In the genomic region with DNA sequence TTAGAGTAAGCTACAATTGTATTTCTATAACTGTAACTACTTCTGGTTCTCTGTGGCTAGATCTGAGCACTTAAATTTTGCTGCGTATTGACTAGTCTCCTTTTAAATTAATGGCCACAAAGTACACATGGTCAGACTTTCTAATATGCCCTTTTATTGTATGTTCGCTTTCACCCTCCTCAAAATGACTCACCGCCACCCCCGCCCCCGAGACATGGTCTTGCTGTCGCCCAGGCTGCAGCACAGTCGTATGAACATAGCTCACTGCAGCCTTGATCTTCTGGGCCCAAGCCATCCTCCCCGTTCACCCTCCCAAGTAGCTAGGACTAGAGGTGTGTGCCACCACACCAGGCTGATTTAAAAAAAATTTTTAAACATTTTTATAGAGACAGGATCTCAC, we compare ENCODE assay signal across 24 cellular contexts. TPM values are rescaled to one million over a fixed set of nuclear protein-coding genes. Genes with fewer than 3 reads are reported as not detected.
DNase-seq lines count a peak whose midpoint lies in the region; ATAC-seq, FAIRE-seq and TF ChIP-seq lines count a peak whose summit lies in the region.
"Had no signal": no experiment of that assay in that cellular context is flagged by ENCODE, and none has a peak within 500 bp of the region (broad histone marks: within the 10 kb centered on the region; RNA-seq: fewer than 3 reads in every experiment).

No MANE protein-coding gene starts in this region.

- no peak for FAIRE-seq in GM12892 (lab: Jason Lieb, UNC)
- FAIRE-seq: H1, TTC549 had no signal

- peaks cover 22% of the 10 kb centered on the region for H3K4me1 Mint-ChIP-seq in activated CD4-positive, alpha-beta T cell treated with anti-CD3 and anti-CD28 coated beads for 36 hours

- no peak for TF ChIP-seq POLR2A in body of pancreas (IDR thresholded peaks at IDR 0.05)
- no peak for TF ChIP-seq POLR2A in GM12892 (IDR thresholded peaks at IDR 0.05; ENCODE audit: low read depth, low read length)

- H2BK120ac ChIP-seq in neuronal stem cell (ENCODE audit: low read depth, low read length), result no peak overlapping the region

- CTCF ChIA-PET in activated CD4-positive, alpha-beta T cell treated with anti-CD3 and anti-CD28 coated beads for 36 hours (lab: Charles Lee), result no interaction called here

- no peak overlapping the region for H3K27ac Mint-ChIP-seq in activated CD4-positive, alpha-beta T cell treated with anti-CD3 and anti-CD28 coated beads for 36 hours
- H3K27ac Mint-ChIP-seq: activated naive CD8-positive, alpha-beta T cell treated with anti-CD3 and anti-CD28 coated beads, Interleukin-2, amount 10 ng/mL, durations not matched to agents 7 days and 5 days had no signal

- no peaks in the 10 kb centered on the region for H3K27me3 ChIP-seq in DOHH2 (ENCODE audit: control insufficient read depth, low read length)
- H3K27me3 ChIP-seq in body of pancreas, result no peaks in the 10 kb centered on the region
- no peaks in the 10 kb centered on the region for H3K27me3 ChIP-seq in neuronal stem cell (ENCODE audit: control insufficient read depth in 3 of 3, insufficient read depth in 3 of 3, low read depth in 1 of 3, low read length in 3 of 3)
- H3K27me3 ChIP-seq: gastroesophageal sphincter had no signal

- 81 to 92% methylated on average over 8 of the region's 8 CpGs for WGBS in body of pancreas, 2 donors
- no CpG with 5 or more reads among the region's 8 CpGs for WGBS in neuronal stem cell (ENCODE audit: extremely low coverage in 2 of 2, insufficient read length in 2 of 2, insufficient replicate concordance in 1 of 2), 2 donors

- no peak overlapping the region for H3K14ac ChIP-seq in neuronal stem cell (ENCODE audit: low read length)

- H3K79me1 ChIP-seq in neuronal stem cell (ENCODE audit: low read depth, low read length), result no peaks in the 10 kb centered on the region

- H3K9me3 ChIP-seq in DOHH2 (ENCODE audit: control insufficient read depth, insufficient read depth, low read length) (no peaks in the 10 kb centered on the region), body of pancreas (no peaks in the 10 kb centered on the region), neuronal stem cell (replicated peaks in 1 of 2; ENCODE audit: control insufficient read depth in 2 of 2, insufficient read depth in 1 of 2, low read depth in 1 of 2, low read length in 2 of 2) (no peaks in the 10 kb centered on the region)
- H3K9me3 ChIP-seq: gastroesophageal sphincter, thoracic aorta had no signal

- no peak for TF ChIP-seq CTCF in DOHH2 (IDR thresholded peaks at IDR 0.05; ENCODE audit: low read depth, low read length, poor library complexity, severe bottlenecking)
- TF ChIP-seq CTCF in body of pancreas (IDR thresholded peaks at IDR 0.05), result no peak

- H4K20me1 ChIP-seq in DOHH2 (ENCODE audit: control insufficient read depth, insufficient read depth, low read depth, low read length), result no peaks in the 10 kb centered on the region

- H3K36me3 Mint-ChIP-seq in activated CD4-positive, alpha-beta T cell treated with anti-CD3 and anti-CD28 coated beads for 36 hours (ENCODE audit: low read depth), result peaks cover 27% of the 10 kb centered on the region

- no peak overlapping the region for H4K8ac ChIP-seq in neuronal stem cell (ENCODE audit: low read depth, low read length)

- POLR2A ChIA-PET in activated CD4-positive, alpha-beta T cell treated with anti-CD3 and anti-CD28 coated beads for 36 hours (lab: Charles Lee), result no interaction called here

- H4K91ac ChIP-seq in neuronal stem cell (ENCODE audit: low read depth, low read length, poor library complexity), result no peak overlapping the region

- H2BK5ac ChIP-seq in neuronal stem cell (ENCODE audit: low read length), result peak overlapping the region; percentile 24

- peak; percentile 42 for ATAC-seq in activated CD4-positive, alpha-beta T cell treated with anti-CD3 and anti-CD28 coated beads for 36 hours
- ATAC-seq in body of pancreas, result no peak
- no peak for ATAC-seq in GM18861 (IDR thresholded peaks at IDR 0.05; ENCODE audit: unreplicated experiment)
- ATAC-seq: gastroesophageal sphincter; naive thymus-derived CD4-positive, alpha-beta T cell had no signal

- H3K4me3 Mint-ChIP-seq in activated CD4-positive, alpha-beta T cell treated with anti-CD3 and anti-CD28 coated beads for 36 hours, result no peak overlapping the region
- H3K4me3 Mint-ChIP-seq: activated naive CD8-positive, alpha-beta T cell treated with anti-CD3 and anti-CD28 coated beads, Interleukin-2, amount 10 ng/mL, durations not matched to agents 7 days and 5 days; naive thymus-derived CD4-positive, alpha-beta T cell; stimulated activated effector memory CD8-positive, alpha-beta T cell treated with anti-CD3 and anti-CD28 coated beads, Interleukin-12 subunit alpha, Interleukin-12 subunit beta, amount 100 ng/mL, for 72 hours had no signal

- peaks cover 21% of the 10 kb centered on the region for H3K4me1 ChIP-seq in DOHH2 (ENCODE audit: control insufficient read depth, low read length)
- H3K4me1 ChIP-seq in body of pancreas, result peaks cover 80% of the 10 kb centered on the region
- H3K4me1 ChIP-seq in neuronal stem cell (ENCODE audit: control insufficient read depth in 2 of 2, insufficient read depth in 1 of 2, low read depth in 1 of 2, low read length in 2 of 2), result no peaks in the 10 kb centered on the region

- H3K4me2 ChIP-seq in DOHH2 (ENCODE audit: low read length) (peak overlapping the region; percentile 70; the same call in 1 of the 2 replicates), neuronal stem cell (ENCODE audit: insufficient read depth, low read length, poor library complexity, severe bottlenecking) (no peak overlapping the region)

- no peaks in the 10 kb centered on the region for H3F3A ChIP-seq in DOHH2 (ENCODE audit: control insufficient read depth, insufficient read depth)

- H3K79me2 ChIP-seq in DOHH2 (ENCODE audit: control insufficient read depth, low read length), result peaks cover 9% of the 10 kb centered on the region; the same call in 1 of the 2 replicates

- H2AK5ac ChIP-seq in neuronal stem cell (ENCODE audit: low read depth, low read length), result no peak overlapping the region

- H3K27ac ChIP-seq in DOHH2 (ENCODE audit: low read depth, low read length) (peak overlapping the region; percentile 48; the same call in 1 of the 2 replicates), body of pancreas (peak overlapping the region; percentile 38 to 88 (median 74)), neuronal stem cell (replicated peaks; ENCODE audit: low read length) (no peak overlapping the region)
- H3K27ac ChIP-seq: thoracic aorta had no signal

- no peak overlapping the region for H2AFZ ChIP-seq in neuronal stem cell (ENCODE audit: low read length)

- DNase-seq in activated CD4-positive, alpha-beta T cell treated with anti-CD3 and anti-CD28 coated beads for 36 hours, result no peak
- no peak for DNase-seq in activated CD4-positive, alpha-beta T cell treated with anti-CD3 and anti-CD28 coated beads for 48 hours
- DNase-seq in body of pancreas (no peak), neuronal stem cell (ENCODE audit: low spot score) (no peak), GM12892 (ENCODE audit: insufficient read length) (no peak), head of caudate nucleus (no peak)
- DNase-seq: 8988T; activated CD4-positive, alpha-beta T cell treated with anti-CD3 and anti-CD28 coated beads for 1 hour; activated naive CD8-positive, alpha-beta T cell treated with anti-CD3 and anti-CD28 coated beads, Interleukin-2, amount 10 ng/mL, durations not matched to agents 7 days and 5 days; AML-193; EL; naive thymus-derived CD4-positive, alpha-beta T cell; NCI-H1048; NCI-H187; NCI-H526 treated with DMSO at 0.1 percent for 48 hours; OCI-M1; posterior cingulate gyrus had no signal

- no peak overlapping the region for H3K9ac ChIP-seq in neuronal stem cell (ENCODE audit: low read depth, low read length, poor library complexity)

- no peak overlapping the region for H3K23ac ChIP-seq in neuronal stem cell (ENCODE audit: low read depth, low read length, poor library complexity)

- H3K4me3 ChIP-seq in DOHH2 (ENCODE audit: low read length) (no peak overlapping the region), body of pancreas (no peak overlapping the region), neuronal stem cell (ENCODE audit: low read length in 2 of 2) (no peak overlapping the region)
- H3K4me3 ChIP-seq: gastroesophageal sphincter, thoracic aorta had no signal

- H3K18ac ChIP-seq in neuronal stem cell (ENCODE audit: low read length), result no peak overlapping the region

- intact Hi-C loops in activated CD4-positive, alpha-beta T cell treated with anti-CD3 and anti-CD28 coated beads for 36 hours (cut with DNase I, micrococcal nuclease), result no loop called here
- intact Hi-C loops in body of pancreas (cut with DNase I) (no loop called here), head of caudate nucleus (cut with DNase I) (no loop called here)

- no peak overlapping the region for H3K4ac ChIP-seq in neuronal stem cell (ENCODE audit: low read length)

- H2BK12ac ChIP-seq in neuronal stem cell (ENCODE audit: low read length), result no peak overlapping the region

- no peaks in the 10 kb centered on the region for H3K27me3 Mint-ChIP-seq in activated CD4-positive, alpha-beta T cell treated with anti-CD3 and anti-CD28 coated beads for 36 hours
- H3K27me3 Mint-ChIP-seq: activated naive CD8-positive, alpha-beta T cell treated with anti-CD3 and anti-CD28 coated beads, Interleukin-2, amount 10 ng/mL, durations not matched to agents 7 days and 5 days; naive thymus-derived CD4-positive, alpha-beta T cell had no signal

- no peaks in the 10 kb centered on the region for H3K9me3 Mint-ChIP-seq in activated CD4-positive, alpha-beta T cell treated with anti-CD3 and anti-CD28 coated beads for 36 hours (ENCODE audit: low read depth)
- H3K9me3 Mint-ChIP-seq: activated naive CD8-positive, alpha-beta T cell treated with anti-CD3 and anti-CD28 coated beads, Interleukin-2, amount 10 ng/mL, durations not matched to agents 7 days and 5 days; naive thymus-derived CD4-positive, alpha-beta T cell; stimulated activated effector memory CD8-positive, alpha-beta T cell treated with anti-CD3 and anti-CD28 coated beads, Interleukin-12 subunit alpha, Interleukin-12 subunit beta, amount 100 ng/mL, for 72 hours had no signal

- H2BK15ac ChIP-seq in neuronal stem cell (ENCODE audit: low read length), result no peak overlapping the region

- no peaks in the 10 kb centered on the region for H3K9me2 ChIP-seq in DOHH2 (replicated peaks; ENCODE audit: control insufficient read depth, low read length)

- H3K36me3 ChIP-seq in DOHH2 (ENCODE audit: control insufficient read depth, low read length) (peaks cover 34% of the 10 kb centered on the region), body of pancreas (replicated peaks in 1 of 2; ENCODE audit: insufficient read depth in 1 of 2, low read depth in 2 of 2) (peaks cover 0 to 3% of the 10 kb centered on the region in 2 donors), neuronal stem cell (replicated peaks in 1 of 2; ENCODE audit: control insufficient read depth in 2 of 2, insufficient read depth in 2 of 2, low read length in 2 of 2) (peaks cover 5 to 81% of the 10 kb centered on the region in 2 donors)

RNA-seq across cellular contexts. Expression of a gene that starts 11.8 kb away (rescaled TPM):
- 1 to 10 TPM; 5.0 to 5.8 TPM for total RNA-seq in activated CD4-positive, alpha-beta T cell treated with anti-CD3 and anti-CD28 coated beads for 36 hours
- 10 to 100 TPM; 24.1 to 32.9 TPM for total RNA-seq in body of pancreas
- 15.7 TPM for polyA plus RNA-seq in neuronal stem cell (2013, experiment 1 of 2)
- polyA plus RNA-seq in neuronal stem cell (2013, experiment 2 of 2), result 14.9 TPM
- polyA plus RNA-seq in GM12892 (2012; ENCODE audit: missing spikeins), result 10.0 TPM

RNA-seq across cellular contexts. Expression of a gene that starts 19.4 kb away (rescaled TPM):
- 10 to 100 TPM; 38.9 to 43.0 TPM for total RNA-seq in activated CD4-positive, alpha-beta T cell treated with anti-CD3 and anti-CD28 coated beads for 36 hours
- 10 to 100 TPM; 27.4 to 33.5 TPM for total RNA-seq in body of pancreas
- polyA plus RNA-seq in neuronal stem cell (2013, experiment 1 of 2), result 23.2 TPM
- 23.2 TPM for polyA plus RNA-seq in neuronal stem cell (2013, experiment 2 of 2)
- 44.7 TPM for polyA plus RNA-seq in GM12892 (2012; ENCODE audit: missing spikeins)
